ENCODE assay signal across 19 cellular contexts in the genomic region with DNA sequence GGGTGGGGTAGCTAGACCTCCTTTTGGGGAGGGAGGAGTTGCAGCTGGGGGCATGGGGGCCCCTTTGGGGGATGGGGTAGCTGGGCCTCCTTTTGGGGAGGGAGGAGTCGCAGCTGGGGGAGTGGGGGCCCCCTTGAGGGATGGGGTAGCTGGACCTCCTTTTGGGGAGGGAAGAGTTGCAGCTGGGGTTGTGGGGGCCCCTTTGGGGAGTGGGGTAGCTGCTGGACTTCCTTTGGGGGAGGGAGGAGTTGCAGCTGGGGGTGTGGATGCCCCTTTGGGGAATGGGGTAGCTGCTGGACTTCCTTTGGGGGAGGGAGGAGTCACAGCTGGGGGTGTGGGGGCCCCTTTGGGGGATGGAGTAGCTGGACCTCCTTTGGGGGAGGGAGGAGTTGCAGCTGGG.
"Had no signal": no experiment of that assay in that cellular context is flagged by ENCODE, and none has a peak within 500 bp of the region (broad histone marks: within the 10 kb centered on the region; RNA-seq: fewer than 3 reads in every experiment).

No MANE protein-coding gene starts in this region.

- ATAC-seq: activated CD4-positive, CD25-positive, alpha-beta regulatory T cell treated with anti-CD3 and anti-CD28 coated beads, Interleukin-2, amount 50 U/mL, for 24 hours; heart left ventricle; left lung had no signal

- H3K27me3 Mint-ChIP-seq: activated naive CD8-positive, alpha-beta T cell; activated T-cell treated with anti-CD3 and anti-CD28 coated beads, Interleukin-2, amount 50 U/mL, for 24 hours; brain; memory B cell; stimulated activated naive CD8-positive, alpha-beta T cell treated with anti-CD3 and anti-CD28 coated beads, Interleukin-15, Interleukin-2, amounts not matched to agents 100 ng/mL and 50 ng/mL, for 24 hours had no signal

- H3K27me3 ChIP-seq: dorsolateral prefrontal cortex, esophagus squamous epithelium, heart left ventricle, left lung, testis had no signal

- H3K9me3 Mint-ChIP-seq: activated T-cell treated with anti-CD3 and anti-CD28 coated beads, Interleukin-2, amount 50 U/mL, for 24 hours; brain; memory B cell; nephron; stimulated activated naive CD8-positive, alpha-beta T cell treated with anti-CD3 and anti-CD28 coated beads, Interleukin-15, Interleukin-2, amounts not matched to agents 100 ng/mL and 50 ng/mL, for 24 hours; T-helper 2 cell treated with Interferon-gamma antibody and Interleukin-4, amounts not matched to agents 5 μg/mL and 100 μg/mL, for 36 hours had no signal

- H3K9me3 ChIP-seq: esophagus squamous epithelium, heart left ventricle, left lung, testis had no signal

- H3K4me3 Mint-ChIP-seq: T-helper 2 cell treated with Interferon-gamma antibody and Interleukin-4, amounts not matched to agents 5 μg/mL and 100 μg/mL, for 36 hours had no signal

- H3K27ac ChIP-seq: left lung, testis had no signal

- H3K4me3 ChIP-seq: dorsolateral prefrontal cortex, esophagus squamous epithelium, heart left ventricle, left lung, testis had no signal

- DNase-seq: activated gamma-delta T cell; activated T-cell treated with anti-CD3 and anti-CD28 coated beads, Interleukin-2, amount 50 U/mL, for 24 hours; amygdala; cerebellar nuclear complex; esophagus squamous epithelium; foreskin fibroblast; heart left ventricle; stimulated activated CD4-positive, alpha-beta T cell treated with anti-CD3 and anti-CD28 coated beads, Interleukin-2, amount 100 ng/mL, for 48 hours; testis had no signal

- FAIRE-seq: keratinocyte had no signal
